15 cellular contexts compared by ENCODE assay signal in genomic region chr18:58580623-58581022, GRCh38. TPM values are rescaled to one million over a fixed set of nuclear protein-coding genes. Genes with fewer than 3 reads are reported as not detected.
DNase-seq lines count a peak whose midpoint lies in the region; ATAC-seq, FAIRE-seq and TF ChIP-seq lines count a peak whose summit lies in the region.
"Had no signal": no experiment of that assay in that cellular context is flagged by ENCODE, and none has a peak within 500 bp of the region (broad histone marks: within the 10 kb centered on the region; RNA-seq: fewer than 3 reads in every experiment).

No MANE protein-coding gene starts in this region.

- peak; percentile 37 for TF ChIP-seq CTCF in AG04449 (IDR thresholded peaks at IDR 0.05; ENCODE audit: insufficient read depth, low read length, missing control alignments)
- TF ChIP-seq CTCF in astrocyte of the cerebellum (IDR thresholded peaks at IDR 0.05; ENCODE audit: low read depth, low read length, missing control alignments): peak; percentile 13

- POLR2A ChIA-PET in AG04449 (lab: Yijun Ruan, JAX): interaction anchor here (1.1 to 2.0 kb wide), 3 partner anchors 10 to 91 kb away, joined by 5 to 7 read pairs (median 6); partner anchors contain the start of gene MALT1

- CTCF ChIA-PET in AG04449 (lab: Yijun Ruan, JAX): no interaction called here

- in situ Hi-C loops in astrocyte of the cerebellum (cut with HindIII; ENCODE audit: low sequenced_read_pairs): loop anchor here (5.0 kb wide), 1 partner anchor 57 kb away; no protein-coding TSS in a partner anchor

- no peak for FAIRE-seq in H54 (lab: Jason Lieb, UNC)

- no peak for TF ChIP-seq POLR2A in H54 (IDR thresholded peaks at IDR 0.05; ENCODE audit: low read depth, low read length)

- no peak for ATAC-seq in HG02798 (IDR thresholded peaks at IDR 0.05; ENCODE audit: poor library complexity, unreplicated experiment)
- ATAC-seq: body of pancreas; CD8-positive, alpha-beta T cell had no signal

- DNase-seq in AG04449 (ENCODE audit: low read depth, low spot score) (no peak), HT1080 (ENCODE audit: low read depth) (peak; percentile 53), astrocyte of the cerebellum (ENCODE audit: low read depth) (peak; percentile 78), iris pigment epithelial cell (ENCODE audit: low read depth) (peak; percentile 61), H54 (ENCODE audit: insufficient read length, low spot score) (no peak), T1000 (lab: John Stamatoyannopoulos, UW) (no peak), HuH-7 (ENCODE audit: low spot score) (no peak)
- DNase-seq: activated T-cell treated with anti-CD3 and anti-CD28 coated beads, Interleukin-2, amount 50 U/mL, for 1 hour; body of pancreas; CD8-positive, alpha-beta T cell; immature natural killer cell; KG1; naive B cell had no signal

- no peak overlapping the region for H3K4me3 ChIP-seq in AG04449 (ENCODE audit: low read depth, low read length)
- H3K4me3 ChIP-seq in astrocyte of the cerebellum (ENCODE audit: low read depth, low read length): no peak overlapping the region
- H3K4me3 ChIP-seq: body of pancreas, skin epidermis had no signal

RNA-seq across cellular contexts. Expression of gene ALPK2, which starts 48.3 kb away (rescaled TPM):
- total RNA-seq in HT1080 (2014; rRNA removed; shearing (Covaris generic)): 7.7 and 8.9 TPM in 2 replicates
- 3.7 and 4.9 TPM in 2 replicates for polyA plus RNA-seq in HT1080 (2015; cell fraction: cytosol; rRNA removed)
- 21.5 and 24.0 TPM in 2 replicates for polyA plus RNA-seq in HT1080 (2015; cell fraction: nucleus; rRNA removed)

Comparison
In these comparisons a context has a peak if more than half of its experiments do, and no peak if none do; other contexts are left out.
1. DNase-seq: peak in HT1080 (single experiment), astrocyte of the cerebellum (single experiment) and iris pigment epithelial cell (single experiment); none in AG04449 (single experiment), H54 (single experiment), T1000 (single experiment) and HuH-7 (single experiment).